Comparison of ENCODE assay signal across 1 cellular context in the genomic region with DNA sequence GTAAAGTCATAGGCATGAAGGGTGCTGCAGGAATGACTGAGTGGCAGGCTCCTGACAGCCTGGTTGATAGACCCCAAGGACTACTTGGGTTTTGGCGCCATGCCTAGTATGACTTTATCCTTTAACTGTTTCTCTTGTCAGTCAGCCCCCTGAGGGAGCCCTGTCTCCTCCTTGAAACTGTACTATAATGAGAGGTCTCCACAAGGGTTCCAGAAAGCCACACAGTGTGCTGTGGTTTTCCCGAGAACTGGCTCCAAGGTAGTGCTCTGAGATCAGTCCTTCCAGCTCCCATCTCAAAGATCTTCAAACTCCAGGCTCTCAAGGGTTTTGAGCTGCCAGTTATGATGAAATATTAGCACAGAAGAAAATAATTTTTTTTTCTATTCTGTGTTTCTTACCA.
TF ChIP-seq lines count a peak whose summit lies in the region.

No MANE protein-coding gene starts in this region.

TF ChIP-seq in IMR-90, 13 proteins besides CTCF, POLR2A, EP300 and RAD21:
- TF ChIP-seq RFX5 (IDR thresholded peaks at IDR 0.05; ENCODE audit: low read depth, low read length) (no peak), CEBPB (IDR thresholded peaks at IDR 0.05; ENCODE audit: low read depth, low read length) (no peak), NFE2L2 (IDR thresholded peaks at IDR 0.05; ENCODE audit: low read depth, low read length) (no peak), MAFK (IDR thresholded peaks at IDR 0.05; ENCODE audit: low read depth, low read length) (no peak), SMC3 (IDR thresholded peaks at IDR 0.05; ENCODE audit: low read depth, low read length) (no peak), BHLHE40 (IDR thresholded peaks at IDR 0.05; ENCODE audit: low read depth, low read length) (no peak), MXI1 (IDR thresholded peaks at IDR 0.05; ENCODE audit: borderline replicate concordance, low read depth, low read length) (no peak), CHD1 (IDR thresholded peaks at IDR 0.05; ENCODE audit: low read depth, low read length) (no peak), RCOR1 (IDR thresholded peaks at IDR 0.05; ENCODE audit: insufficient replicate concordance, low read length) (no peak), FOS (IDR thresholded peaks at IDR 0.05; ENCODE audit: low read depth, low read length) (no peak), MAZ (IDR thresholded peaks at IDR 0.05; ENCODE audit: borderline replicate concordance, low read depth, low read length) (no peak)
- TF ChIP-seq, protein P1, sequence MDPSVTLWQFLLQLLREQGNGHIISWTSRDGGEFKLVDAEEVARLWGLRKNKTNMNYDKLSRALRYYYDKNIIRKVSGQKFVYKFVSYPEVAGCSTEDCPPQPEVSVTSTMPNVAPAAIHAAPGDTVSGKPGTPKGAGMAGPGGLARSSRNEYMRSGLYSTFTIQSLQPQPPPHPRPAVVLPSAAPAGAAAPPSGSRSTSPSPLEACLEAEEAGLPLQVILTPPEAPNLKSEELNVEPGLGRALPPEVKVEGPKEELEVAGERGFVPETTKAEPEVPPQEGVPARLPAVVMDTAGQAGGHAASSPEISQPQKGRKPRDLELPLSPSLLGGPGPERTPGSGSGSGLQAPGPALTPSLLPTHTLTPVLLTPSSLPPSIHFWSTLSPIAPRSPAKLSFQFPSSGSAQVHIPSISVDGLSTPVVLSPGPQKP (IDR thresholded peaks at IDR 0.05; ENCODE audit: borderline replicate concordance, low read depth, low read length), result no peak
- TF ChIP-seq, protein P2, sequence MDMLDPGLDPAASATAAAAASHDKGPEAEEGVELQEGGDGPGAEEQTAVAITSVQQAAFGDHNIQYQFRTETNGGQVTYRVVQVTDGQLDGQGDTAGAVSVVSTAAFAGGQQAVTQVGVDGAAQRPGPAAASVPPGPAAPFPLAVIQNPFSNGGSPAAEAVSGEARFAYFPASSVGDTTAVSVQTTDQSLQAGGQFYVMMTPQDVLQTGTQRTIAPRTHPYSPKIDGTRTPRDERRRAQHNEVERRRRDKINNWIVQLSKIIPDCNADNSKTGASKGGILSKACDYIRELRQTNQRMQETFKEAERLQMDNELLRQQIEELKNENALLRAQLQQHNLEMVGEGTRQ (IDR thresholded peaks at IDR 0.05; ENCODE audit: low read depth, low read length), result no peak
